32 cellular contexts compared by ENCODE assay signal in genomic region chr5:122035913-122036312, GRCh38. TPM values are rescaled to one million over a fixed set of nuclear protein-coding genes. Genes with fewer than 3 reads are reported as not detected.
"Had no signal": no experiment of that assay in that cellular context is flagged by ENCODE, and none has a peak within 500 bp of the region (broad histone marks: within the 10 kb centered on the region; RNA-seq: fewer than 3 reads in every experiment).

No MANE protein-coding gene starts in this region.

- H3K4me1 ChIP-seq: body of pancreas, colonic mucosa, esophagus squamous epithelium had no signal

- H3K4me3 ChIP-seq: body of pancreas, cardiac muscle cell, colonic mucosa, esophagus squamous epithelium had no signal

- H3K36me3 ChIP-seq: cardiac muscle cell, colonic mucosa had no signal

- H3K27me3 ChIP-seq: body of pancreas, cardiac muscle cell, colonic mucosa, esophagus squamous epithelium had no signal

- H3K9me3 ChIP-seq: body of pancreas, colonic mucosa, esophagus squamous epithelium had no signal

- H3K27ac ChIP-seq: body of pancreas, cardiac muscle cell, colonic mucosa, epithelial cell of prostate, esophagus squamous epithelium had no signal

- FAIRE-seq: endometrium, endothelial cell of umbilical vein, frontal cortex had no signal

- ATAC-seq: activated naive CD4-positive, alpha-beta T cell treated with anti-CD3 and anti-CD28 coated beads, Interleukin-2, amount 50 U/mL, for 72 hours; activated T-cell treated with anti-CD3 and anti-CD28 coated beads, Interleukin-2, amount 50 U/mL, for 72 hours; body of pancreas had no signal

- DNase-seq: activated CD4-positive, alpha-beta memory T cell treated with anti-CD3 and anti-CD28 coated beads, Interleukin-2, amount 10 ng/mL, durations not matched to agents 7 days and 5 days; activated CD4-positive, alpha-beta T cell treated with anti-CD3 and anti-CD28 coated beads for 1 hour; activated CD4-positive, alpha-beta T cell treated with anti-CD3 and anti-CD28 coated beads for 4 hours; activated CD4-positive, alpha-beta T cell treated with anti-CD3 and anti-CD28 coated beads, Interleukin-2, amount 10 ng/mL, durations not matched to agents 7 days and 5 days; activated CD4-positive, alpha-beta T cell treated with anti-CD3 and anti-CD28 coated beads, Interleukin-2, amount 50 U/mL, for 4 hours; activated CD4-positive, CD25-positive, alpha-beta regulatory T cell; activated CD8-positive, alpha-beta memory T cell treated with anti-CD3 and anti-CD28 coated beads, Interleukin-2, amount 50 U/mL, for 48 hours; activated gamma-delta T cell; activated naive CD4-positive, alpha-beta T cell; activated naive CD4-positive, alpha-beta T cell treated with anti-CD3 and anti-CD28 coated beads, Interleukin-2, amount 10 ng/mL, durations not matched to agents 7 days and 5 days; activated naive CD8-positive, alpha-beta T cell treated with anti-CD3 and anti-CD28 coated beads, Interleukin-2, amount 10 ng/mL, durations not matched to agents 7 days and 5 days; activated T-cell treated with anti-CD3 and anti-CD28 coated beads for 4 hours; activated T-cell treated with anti-CD3 and anti-CD28 coated beads, Interleukin-2, amount 50 U/mL, for 24 hours; activated T-cell treated with anti-CD3 and anti-CD28 coated beads, Interleukin-2, amount 50 U/mL, for 72 hours; amygdala; aorta; body of pancreas; central memory CD4-positive, alpha-beta T cell; cerebellar nuclear complex; colonic mucosa; effector CD8-positive, alpha-beta T cell; esophagus squamous epithelium; foreskin fibroblast; head of caudate nucleus; T-helper 2 cell had no signal

RNA-seq across cellular contexts. Expression of gene LOX, which starts 42.1 kb away (rescaled TPM):
- total RNA-seq: activated naive CD8-positive, alpha-beta T cell treated with anti-CD3 and anti-CD28 coated beads, Interleukin-2, amount 10 ng/mL, durations not matched to agents 7 days and 5 days; activated T-cell treated with anti-CD3 and anti-CD28 coated beads, Interleukin-2, amount 50 U/mL, for 72 hours; T-helper 1 cell treated with Interleukin-12 subunit alpha and Interleukin-12 subunit beta and Interleukin-4 antibody, amounts not matched to agents 30 ng/mL and 1 ng/mL, for 36 hours had no signal
